In the genomic region with DNA sequence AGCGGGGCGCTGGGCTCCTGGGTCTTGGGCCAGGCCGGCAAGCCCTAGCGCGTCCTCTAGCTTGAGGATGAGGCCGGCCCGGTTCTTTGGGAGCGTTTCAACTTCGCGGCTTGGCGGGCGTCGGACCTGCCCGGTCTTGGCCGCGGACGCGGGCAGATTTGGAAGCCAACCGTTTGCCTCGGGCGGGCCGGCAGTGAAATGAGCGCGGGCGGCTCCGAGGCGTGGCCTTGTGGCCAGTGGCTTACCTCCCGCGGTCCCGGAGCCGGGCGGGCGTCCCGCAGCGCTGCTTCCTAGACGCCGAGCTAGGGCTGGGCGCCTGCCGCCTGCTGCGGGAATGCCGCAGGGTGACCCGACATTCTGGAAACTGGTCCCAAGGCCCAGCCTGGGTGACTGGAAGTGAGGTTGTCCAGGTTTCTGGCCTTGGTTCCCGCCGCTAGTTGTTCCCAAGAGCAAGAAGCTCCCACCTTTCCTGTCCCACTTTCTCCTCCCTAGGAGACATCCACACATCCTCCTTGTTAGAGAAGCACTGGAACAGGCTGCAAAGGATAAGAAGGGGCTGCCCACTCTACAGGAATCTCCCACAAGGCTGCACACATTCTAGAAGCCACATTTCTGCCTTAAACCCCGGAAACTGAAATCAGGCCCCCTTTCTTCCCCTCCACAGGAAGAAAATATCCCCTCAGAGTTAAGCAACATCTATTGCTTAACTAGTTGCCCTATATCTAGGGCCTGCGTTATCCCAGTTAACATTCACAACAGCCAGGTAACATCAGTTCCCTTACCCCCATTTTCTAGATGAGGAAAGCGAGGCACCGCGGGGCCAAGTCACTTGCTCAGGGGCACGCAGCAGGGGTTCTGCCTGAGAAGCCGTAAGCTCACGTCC, we compare ENCODE assay signal across 9 cellular contexts. TPM values are rescaled to one million over a fixed set of nuclear protein-coding genes. Genes with fewer than 3 reads are reported as not detected.
DNase-seq lines count a peak whose midpoint lies in the region; ATAC-seq and TF ChIP-seq lines count a peak whose summit lies in the region.
"Had no signal": no experiment of that assay in that cellular context is flagged by ENCODE, and none has a peak within 500 bp of the region (broad histone marks: within the 10 kb centered on the region; RNA-seq: fewer than 3 reads in every experiment).

No MANE protein-coding gene starts in this region.

- ATAC-seq in left colon, result peak; percentile 25
- ATAC-seq in HG03521 (IDR thresholded peaks at IDR 0.05; ENCODE audit: unreplicated experiment), result no peak
- no peak for ATAC-seq in GM21723 (IDR thresholded peaks at IDR 0.05; ENCODE audit: unreplicated experiment)

- H3K27me3 ChIP-seq in A673 (replicated peaks; ENCODE audit: insufficient read depth, low read depth, low read length, poor library complexity) (no peaks in the 10 kb centered on the region), H7 (ENCODE audit: control insufficient read depth, insufficient read depth, low read length) (peaks cover 92% of the 10 kb centered on the region)
- H3K27me3 ChIP-seq in effector memory CD4-positive, alpha-beta T cell (replicated peaks; ENCODE audit: control insufficient read depth, insufficient read depth, low read length, poor library complexity, severe bottlenecking), result peaks cover 86% of the 10 kb centered on the region

- H3K27ac ChIP-seq in A673 (ENCODE audit: low read depth, low read length, poor library complexity, severe bottlenecking), result peak overlapping the region; percentile 73
- H3K27ac ChIP-seq in effector memory CD4-positive, alpha-beta T cell (ENCODE audit: insufficient read depth, low read length, poor library complexity, severe bottlenecking), result no peak overlapping the region

- DNase-seq in A673 (ENCODE audit: low spot score) (no peak), H7 (peak; percentile 55), SW480 (ENCODE audit: low spot score) (peak; percentile 57), left colon (peak; percentile 52 to 72), NCI-H1092 (lab: John Stamatoyannopoulos, UW) (no peak)
- DNase-seq in effector memory CD4-positive, alpha-beta T cell, result no peak
- DNase-seq: KBM-7 had no signal

- peaks cover 66% of the 10 kb centered on the region for H3K4me1 ChIP-seq in A673 (ENCODE audit: insufficient read depth, low read length, poor library complexity, severe bottlenecking)
- H3K4me1 ChIP-seq in effector memory CD4-positive, alpha-beta T cell (ENCODE audit: control insufficient read depth, insufficient read depth, low read length, poor library complexity, severe bottlenecking), result peaks cover 59% of the 10 kb centered on the region

- intact Hi-C loops in A673 (cut with micrococcal nuclease; ENCODE audit: unreplicated experiment), result no loop called here
- intact Hi-C loops in left colon (cut with DNase I, micrococcal nuclease), result loop anchor here in 1 of 2 donors (5.0 kb wide), 1 partner anchor 36 kb away; the partner anchor contains the start of gene CBX4

- H3K36me3 ChIP-seq in A673 (ENCODE audit: insufficient read depth, low read length, poor library complexity, severe bottlenecking), result no peaks in the 10 kb centered on the region
- H3K36me3 ChIP-seq in H7 (replicated peaks; ENCODE audit: control insufficient read depth, insufficient read depth, low read length), result no peaks in the 10 kb centered on the region
- H3K36me3 ChIP-seq in effector memory CD4-positive, alpha-beta T cell (ENCODE audit: control insufficient read depth, insufficient read depth, low read length), result no peaks in the 10 kb centered on the region

- POLR2A ChIA-PET in A673 (lab: Charles Lee; ENCODE audit: low non-redundant PET), result interaction anchor here (0.6 kb wide), 2 partner anchors 38 to 150 kb away, joined by 3 read pairs; partner anchors contain the start of gene CBX4

- H3K9me3 ChIP-seq in A673 (ENCODE audit: low read depth, low read length, poor library complexity, severe bottlenecking), result no peaks in the 10 kb centered on the region
- H3K9me3 ChIP-seq in effector memory CD4-positive, alpha-beta T cell (ENCODE audit: control insufficient read depth, low read length), result no peaks in the 10 kb centered on the region

- no peak for TF ChIP-seq CTCF in A673 (conservative IDR thresholded peaks at IDR 0.05; ENCODE audit: low read depth, low read length)

- CTCF ChIA-PET in A673 (lab: Charles Lee), result interaction anchor here (0.5 kb wide), 1 partner anchor 196 kb away, joined by 8 read pairs; no protein-coding TSS in a partner anchor

- BruUV-seq in A673 (replicated peaks; lab: Mats Ljungman, UMichigan), result no TSS peak

- H3K4me3 ChIP-seq in A673 (ENCODE audit: low read depth, low read length, poor library complexity, severe bottlenecking) (peak overlapping the region; percentile 45), H7 (ENCODE audit: insufficient read depth, low read depth, low read length) (peak overlapping the region; percentile 5; the same call in 1 of the 2 replicates)
- no peak overlapping the region for H3K4me3 ChIP-seq in effector memory CD4-positive, alpha-beta T cell (ENCODE audit: insufficient read depth, low read depth, low read length, poor library complexity, severe bottlenecking)

RNA-seq across cellular contexts. Expression of gene CBX8, which starts 4.5 kb away (rescaled TPM):
- total RNA-seq in A673 (2021) (24.5 and 27.0 TPM in 2 replicates), left colon (1 to 10 TPM; 4.0 to 6.5 TPM)
- 1.4 and 1.9 TPM in 2 replicates for total RNA-seq in H7 (2014; rRNA removed; shearing (Covaris generic))

RNA-seq across cellular contexts. Expression of gene CBX2, which starts 23.4 kb away (rescaled TPM):
- 59.5 and 66.4 TPM in 2 replicates for total RNA-seq in A673 (2021)
- total RNA-seq in H7 (2014; rRNA removed; shearing (Covaris generic)), result 89.1 and 97.4 TPM in 2 replicates
- total RNA-seq in left colon, result under 1 TPM; 0.49 to 0.78 TPM

RNA-seq across cellular contexts. Expression of gene CBX4, which starts 37.8 kb away (rescaled TPM):
- 42.6 and 45.5 TPM in 2 replicates for total RNA-seq in A673 (2021)
- 6.4 and 6.6 TPM in 2 replicates for total RNA-seq in H7 (2014; rRNA removed; shearing (Covaris generic))
- 10 to 100 TPM; 12.1 to 14.5 TPM for total RNA-seq in left colon

Comparison
In these comparisons a context has a peak if more than half of its experiments do, and no peak if none do; other contexts are left out.
1. DNase-seq: peak in H7 (single experiment), SW480 (single experiment) and left colon (2 of 2); none in A673 (single experiment), effector memory CD4-positive, alpha-beta T cell (0 of 3) and NCI-H1092 (single experiment).
2. RNA of gene CBX2, which starts 23.4 kb away (total RNA-seq): 89.1 to 97.4 TPM in H7 and 59.5 to 66.4 TPM in A673; 0.49 to 0.78 TPM in left colon; every median in the first group is over 10 times any median in the second.